8 cellular contexts compared by ENCODE assay signal in genomic region chr1:202861420-202862121, GRCh38. TPM values are rescaled to one million over a fixed set of nuclear protein-coding genes. Genes with fewer than 3 reads are reported as not detected.
DNase-seq lines count a peak whose midpoint lies in the region; ATAC-seq and TF ChIP-seq lines count a peak whose summit lies in the region.

No MANE protein-coding gene starts in this region.

- peak overlapping the region; percentile 11 for H3K27ac ChIP-seq in AG04450 (ENCODE audit: low read depth, low read length)

- no peak for TF ChIP-seq CTCF in AG04450 (IDR thresholded peaks at IDR 0.05; ENCODE audit: low read depth, low read length)
- TF ChIP-seq CTCF in endothelial cell (IDR thresholded peaks at IDR 0.05; ENCODE audit: unreplicated experiment) = no peak

- no peaks in the 10 kb centered on the region for H3K9me3 ChIP-seq in AG04450 (ENCODE audit: control insufficient read depth, insufficient read depth, low read length)

- no peaks in the 10 kb centered on the region for H3K9me3 Mint-ChIP-seq in activated CD4-positive, alpha-beta memory T cell treated with anti-CD3 and anti-CD28 coated beads, Interleukin-2, amount 10 ng/mL, durations not matched to agents 7 days and 5 days
- H3K9me3 Mint-ChIP-seq in endothelial cell (ENCODE audit: unreplicated experiment) (no peaks in the 10 kb centered on the region), memory B cell (no peaks in the 10 kb centered on the region)

- H3K27ac Mint-ChIP-seq in activated CD4-positive, alpha-beta memory T cell treated with anti-CD3 and anti-CD28 coated beads, Interleukin-2, amount 10 ng/mL, durations not matched to agents 7 days and 5 days = no peak overlapping the region
- H3K27ac Mint-ChIP-seq in endothelial cell (ENCODE audit: unreplicated experiment) (peak overlapping the region; percentile 26), memory B cell (no peak overlapping the region)

- peak overlapping the region; percentile 74 for H3K4me3 ChIP-seq in AG04450 (ENCODE audit: low read depth, low read length)

- H3K4me1 Mint-ChIP-seq in activated CD4-positive, alpha-beta memory T cell treated with anti-CD3 and anti-CD28 coated beads, Interleukin-2, amount 10 ng/mL, durations not matched to agents 7 days and 5 days = peaks cover 10% of the 10 kb centered on the region
- peaks cover 16% of the 10 kb centered on the region for H3K4me1 Mint-ChIP-seq in endothelial cell (ENCODE audit: unreplicated experiment)
- peaks cover 8% of the 10 kb centered on the region for H3K4me1 Mint-ChIP-seq in memory B cell

- peak overlapping the region; percentile 54 for H3K4me3 Mint-ChIP-seq in activated CD4-positive, alpha-beta memory T cell treated with anti-CD3 and anti-CD28 coated beads, Interleukin-2, amount 10 ng/mL, durations not matched to agents 7 days and 5 days
- H3K4me3 Mint-ChIP-seq in endothelial cell (ENCODE audit: unreplicated experiment) = peak overlapping the region; percentile 95
- H3K4me3 Mint-ChIP-seq in memory B cell = peak overlapping the region; percentile 92

- ATAC-seq in GM18867 (IDR thresholded peaks at IDR 0.05; ENCODE audit: unreplicated experiment) (peak; percentile 73), HG03175 (IDR thresholded peaks at IDR 0.05; ENCODE audit: unreplicated experiment) (peak; percentile 74), memory B cell (ENCODE audit: low read depth) (peak; percentile 78)

- POLR2A ChIA-PET in AG04450 (lab: Yijun Ruan, JAX) = interaction anchor here (0.7 to 2.6 kb wide), 2 partner anchors 51 to 514 kb away, joined by 3 to 10 read pairs; partner anchors contain the start of gene PCAT6
- POLR2A ChIA-PET in activated CD4-positive, alpha-beta memory T cell treated with anti-CD3 and anti-CD28 coated beads, Interleukin-2, amount 10 ng/mL, durations not matched to agents 7 days and 5 days (lab: Charles Lee) = interaction anchor here (0.8 to 1.6 kb wide), 2 partner anchors 27 to 68 kb away, joined by 3 to 4 read pairs; no protein-coding TSS in a partner anchor

- CTCF ChIA-PET in AG04450 (lab: Charles Lee) = interaction anchor here (0.6 to 1.6 kb wide), 2 partner anchors 9 to 89 kb away, joined by 5 to 7 read pairs; no protein-coding TSS in a partner anchor
- CTCF ChIA-PET in activated CD4-positive, alpha-beta memory T cell treated with anti-CD3 and anti-CD28 coated beads, Interleukin-2, amount 10 ng/mL, durations not matched to agents 7 days and 5 days (lab: Charles Lee) = interaction anchor here (1.0 kb wide), 2 partner anchors 9 to 15 kb away, joined by 3 read pairs; no protein-coding TSS in a partner anchor

- peaks cover 8% of the 10 kb centered on the region for H3K27me3 ChIP-seq in AG04450 (ENCODE audit: control insufficient read depth, insufficient read depth, low read length)

- DNase-seq in AG04450 (ENCODE audit: low read depth, low spot score) = peak; percentile 55
- DNase-seq in NCI-H446 treated with DMSO at 0.1 percent for 48 hours (lab: John Stamatoyannopoulos, UW) = peak; percentile 60
- DNase-seq in activated CD4-positive, alpha-beta memory T cell treated with anti-CD3 and anti-CD28 coated beads, Interleukin-2, amount 10 ng/mL, durations not matched to agents 7 days and 5 days = peak; percentile 46
- peak; percentile 92 for DNase-seq in endothelial cell (ENCODE audit: low spot score)
- peak; percentile 9 to 20 for DNase-seq in memory B cell (ENCODE audit: low spot score in 2 of 2)
- peak; percentile 26 to 47 for DNase-seq in stimulated activated CD8-positive, alpha-beta memory T cell treated with anti-CD3 and anti-CD28 coated beads, Interleukin-2, amount 100 ng/mL, for 48 hours (ENCODE audit: low read depth in 2 of 2)

- H3K36me3 Mint-ChIP-seq in activated CD4-positive, alpha-beta memory T cell treated with anti-CD3 and anti-CD28 coated beads, Interleukin-2, amount 10 ng/mL, durations not matched to agents 7 days and 5 days (ENCODE audit: low read depth) = peaks cover 2% of the 10 kb centered on the region
- H3K36me3 Mint-ChIP-seq in endothelial cell (ENCODE audit: low read depth, unreplicated experiment) = peaks cover 8% of the 10 kb centered on the region
- H3K36me3 Mint-ChIP-seq in memory B cell = no peaks in the 10 kb centered on the region

- peaks cover 64% of the 10 kb centered on the region for H3K27me3 Mint-ChIP-seq in activated CD4-positive, alpha-beta memory T cell treated with anti-CD3 and anti-CD28 coated beads, Interleukin-2, amount 10 ng/mL, durations not matched to agents 7 days and 5 days
- peaks cover 6% of the 10 kb centered on the region for H3K27me3 Mint-ChIP-seq in endothelial cell (ENCODE audit: unreplicated experiment)
- peaks cover 19% of the 10 kb centered on the region for H3K27me3 Mint-ChIP-seq in memory B cell

RNA-seq across cellular contexts. Expression of gene RABIF, which starts 27.4 kb away (rescaled TPM):
- 11.5 and 12.6 TPM in 2 replicates for polyA plus RNA-seq in AG04450 (2011; rRNA removed)
- polyA minus RNA-seq in AG04450 (2011; rRNA and poly(A)+ RNA removed) = 5.3 and 7.2 TPM in 2 replicates
- 10 to 100 TPM; 12.9 to 13.1 TPM for total RNA-seq in activated CD4-positive, alpha-beta memory T cell treated with anti-CD3 and anti-CD28 coated beads, Interleukin-2, amount 10 ng/mL, durations not matched to agents 7 days and 5 days
- 13.5 TPM for total RNA-seq in endothelial cell (ENCODE audit: unreplicated experiment)

RNA-seq across cellular contexts. Expression of gene PCAT6, which starts 50.8 kb away (rescaled TPM):
- 3.0 and 4.0 TPM in 2 replicates for polyA plus RNA-seq in AG04450 (2011; rRNA removed)
- polyA minus RNA-seq in AG04450 (2011; rRNA and poly(A)+ RNA removed) = 2.6 and 3.8 TPM in 2 replicates
- 1 to 10 TPM; 1.9 to 2.7 TPM for total RNA-seq in activated CD4-positive, alpha-beta memory T cell treated with anti-CD3 and anti-CD28 coated beads, Interleukin-2, amount 10 ng/mL, durations not matched to agents 7 days and 5 days
- 2.0 TPM for total RNA-seq in endothelial cell (ENCODE audit: unreplicated experiment)

RNA-seq across cellular contexts. Expression of gene KDM5B, which starts 53.4 kb away (rescaled TPM):
- 62.7 and 79.1 TPM in 2 replicates for polyA plus RNA-seq in AG04450 (2011; rRNA removed)
- polyA minus RNA-seq in AG04450 (2011; rRNA and poly(A)+ RNA removed) = 150 and 202 TPM in 2 replicates
- total RNA-seq in activated CD4-positive, alpha-beta memory T cell treated with anti-CD3 and anti-CD28 coated beads, Interleukin-2, amount 10 ng/mL, durations not matched to agents 7 days and 5 days = 10 to 100 TPM; 59.5 to 70.3 TPM
- total RNA-seq in endothelial cell (ENCODE audit: unreplicated experiment) = 195 TPM

Comparison
In these comparisons a context has a peak if more than half of its experiments do, and no peak if none do; other contexts are left out.
1. Peak in every context shown above with its lines: DNase-seq, ATAC-seq, H3K4me3 ChIP-seq and H3K27ac ChIP-seq.
2. DNase-seq: peak in every context shown above with its lines; median percentile 92 in endothelial cell; 60 in NCI-H446 treated with DMSO at 0.1 percent for 48 hours; 55 in AG04450; 46 in activated CD4-positive, alpha-beta memory T cell treated with anti-CD3 and anti-CD28 coated beads, Interleukin-2, amount 10 ng/mL, durations not matched to agents 7 days and 5 days; 36 in stimulated activated CD8-positive, alpha-beta memory T cell treated with anti-CD3 and anti-CD28 coated beads, Interleukin-2, amount 100 ng/mL, for 48 hours; 14 in memory B cell.